In genomic region chr1:57137980-57138379, GRCh38 we compare ENCODE assay signal across 18 cellular contexts.
A peak's percentile ranks its signal among the peaks of the same experiment; 100 is the strongest.
DNase-seq lines count a peak whose midpoint lies in the region; ATAC-seq, FAIRE-seq and TF ChIP-seq lines count a peak whose summit lies in the region.
"Had no signal": no experiment of that assay in that cellular context is flagged by ENCODE, and none has a peak within 500 bp of the region (broad histone marks: within the 10 kb centered on the region; RNA-seq: fewer than 3 reads in every experiment).

No MANE protein-coding gene starts in this region.

- no peak for TF ChIP-seq CTCF in GM12878 (IDR thresholded peaks at IDR 0.05 in 2 of 3, conservative IDR thresholded peaks at IDR 0.05 in 1 of 3; ENCODE audit: control insufficient read depth in 2 of 3, extremely low read depth in 1 of 3, insufficient read depth in 1 of 3, low read depth in 3 of 3, low read length in 3 of 3)

- no peak overlapping the region for H2AFZ ChIP-seq in GM12878 (ENCODE audit: control insufficient read depth, low read depth, low read length)

- H3K27me3 ChIP-seq in GM12878 (replicated peaks in 1 of 2; ENCODE audit: control insufficient read depth in 2 of 2, insufficient read depth in 2 of 2, low read length in 1 of 2) = 0 out of 4 replicates have a peak, but pooled peaks cover 0 to under 1% of the 10 kb centered on the region in 2 experiments
- H3K27me3 ChIP-seq: adrenal gland, BE2C had no signal

- TF ChIP-seq POLR2A in GM12878 (IDR thresholded peaks at IDR 0.05; ENCODE audit: low read depth, low read length) = no peak

- H3K4me1 Mint-ChIP-seq in naive thymus-derived CD8-positive, alpha-beta T cell = no peaks in the 10 kb centered on the region
- H3K4me1 Mint-ChIP-seq: central memory CD8-positive, alpha-beta T cell had no signal

- H3K9me3 ChIP-seq in GM12878 (replicated peaks; ENCODE audit: control insufficient read depth, insufficient read depth, low read length) = no peaks in the 10 kb centered on the region
- H3K9me3 ChIP-seq: adrenal gland, BE2C, thoracic aorta had no signal

- no peaks in the 10 kb centered on the region for H3K36me3 ChIP-seq in GM12878 (ENCODE audit: control insufficient read depth in 2 of 2, insufficient read depth in 2 of 2, low read length in 1 of 2)
- H3K36me3 ChIP-seq: adrenal gland, BE2C, thoracic aorta had no signal

- no peak overlapping the region for H3K9ac ChIP-seq in GM12878 (ENCODE audit: control insufficient read depth, insufficient read depth, low read length)

- no peak overlapping the region for H3K4me2 ChIP-seq in GM12878 (ENCODE audit: control insufficient read depth, insufficient read depth)

- RAD21 ChIA-PET in GM12878 (lab: Charles Lee; ENCODE audit: unreplicated experiment) = no interaction called here

- CTCF ChIA-PET in GM12878 (lab: Yijun Ruan, JAX) = no interaction called here

- TF ChIP-seq EP300 in GM12878 (IDR thresholded peaks at IDR 0.05; ENCODE audit: borderline replicate concordance in 1 of 2, control insufficient read depth in 1 of 2, low read depth in 2 of 2, low read length in 2 of 2) = peak; percentile 71 to 82; a peak in 3 of 4 replicates

- DNase-seq in GM12878 (ENCODE audit: low read depth, low spot score) (peak; percentile 9), substantia nigra (lab: John Stamatoyannopoulos, UW) (no peak), iPS-NIHi11 (ENCODE audit: low spot score) (no peak)
- no peak for DNase-seq in stimulated activated CD4-positive, alpha-beta T cell treated with anti-CD3 and anti-CD28 coated beads, Interleukin-2, amount 100 ng/mL, for 48 hours
- no peak for DNase-seq in naive thymus-derived CD8-positive, alpha-beta T cell
- DNase-seq: adrenal gland; BE2C; effector memory CD4-positive, alpha-beta T cell; H7; hypothalamus; left cardiac atrium; NCI-H2171 treated with DMSO at 0.1 percent for 48 hours had no signal

- H3K4me1 ChIP-seq in GM12878 (ENCODE audit: control insufficient read depth, insufficient read depth, low read length) = no peaks in the 10 kb centered on the region
- H3K4me1 ChIP-seq: BE2C had no signal

- no peak for TF ChIP-seq RAD21 in GM12878 (IDR thresholded peaks at IDR 0.05; ENCODE audit: insufficient read depth, low read depth, low read length)

- no peaks in the 10 kb centered on the region for H4K20me1 ChIP-seq in GM12878 (ENCODE audit: control insufficient read depth, insufficient read depth)

- WGBS in GM12878 (ENCODE audit: insufficient coverage, insufficient replicate concordance, low lambda C conversion rate, missing lambda C conversion rate) = 3% methylated on average over 2 of the region's 2 CpGs

- H3K36me3 Mint-ChIP-seq in naive thymus-derived CD8-positive, alpha-beta T cell = no peaks in the 10 kb centered on the region

- H3K79me2 ChIP-seq in GM12878 (ENCODE audit: control insufficient read depth, insufficient read depth, low read length) = no peaks in the 10 kb centered on the region

- intact Hi-C loops in GM12878 (cut with micrococcal nuclease; ENCODE audit: unreplicated experiment) = loop anchor here (1.0 kb wide), 1 partner anchor 30 kb away; no protein-coding TSS in a partner anchor

- H3K27ac Mint-ChIP-seq in naive thymus-derived CD8-positive, alpha-beta T cell = no peak overlapping the region

- no peak overlapping the region for H3K4me3 ChIP-seq in GM12878
- H3K4me3 ChIP-seq: adrenal gland, thoracic aorta had no signal

- H3K9me3 Mint-ChIP-seq in naive thymus-derived CD8-positive, alpha-beta T cell = peaks cover 0 to 2% (median 0%) of the 10 kb centered on the region in 9 donors
- H3K9me3 Mint-ChIP-seq: central memory CD8-positive, alpha-beta T cell had no signal

- H3K27ac ChIP-seq in GM12878 (ENCODE audit: control insufficient read depth, insufficient read depth) = no peak overlapping the region
- no peak overlapping the region for H3K27ac ChIP-seq in substantia nigra (ENCODE audit: low read depth, low read length, poor library complexity, severe bottlenecking)
- H3K27ac ChIP-seq: adrenal gland, thoracic aorta, VCaP had no signal

- H3K4me3 Mint-ChIP-seq in naive thymus-derived CD8-positive, alpha-beta T cell = no peak overlapping the region
- H3K4me3 Mint-ChIP-seq: central memory CD8-positive, alpha-beta T cell had no signal

- POLR2A ChIA-PET in GM12878 (lab: Charles Lee) = interaction anchor here (1.2 kb wide), 1 partner anchor 66 kb away, joined by 4 read pairs; no protein-coding TSS in a partner anchor
- POLR2A ChIA-PET in naive thymus-derived CD8-positive, alpha-beta T cell (lab: Charles Lee) = no interaction called here

- SMC1A ChIA-PET in GM12878 (lab: Charles Lee; ENCODE audit: uncharacterized antibody, unreplicated experiment) = no interaction called here

- FAIRE-seq in GM12878 (lab: Jason Lieb, UNC) = no peak

- in situ Hi-C loops in GM12878 (cut with MboI) = no loop called here

- no TSS peak for BruUV-seq in GM12878 (replicated peaks; lab: Mats Ljungman, UMichigan)

- H3K27me3 Mint-ChIP-seq in naive thymus-derived CD8-positive, alpha-beta T cell = peaks cover 0 to 17% (median 2%) of the 10 kb centered on the region in 5 donors

- ATAC-seq in GM18870 (IDR thresholded peaks at IDR 0.05; ENCODE audit: unreplicated experiment) = peak; percentile 93
- ATAC-seq in GM21737 (IDR thresholded peaks at IDR 0.05; ENCODE audit: unreplicated experiment) = peak; percentile 59
- ATAC-seq in HG03103 (IDR thresholded peaks at IDR 0.05; ENCODE audit: low read depth, unreplicated experiment) = peak; percentile 86
- peak; percentile 94 for ATAC-seq in GM12878
- no peak for ATAC-seq in naive thymus-derived CD8-positive, alpha-beta T cell
- ATAC-seq: left cardiac atrium had no signal

TF ChIP-seq in GM12878, 131 proteins besides CTCF, POLR2A, EP300 and RAD21 (continues in another document):
- no peak for TF ChIP-seq IRF3 (IDR thresholded peaks at IDR 0.05)
- no peak for TF ChIP-seq ZNF217 (IDR thresholded peaks at IDR 0.05)
- no peak for TF ChIP-seq ZNF384 (IDR thresholded peaks at IDR 0.05; ENCODE audit: borderline replicate concordance, low read depth, low read length)
- TF ChIP-seq ASH2L (IDR thresholded peaks at IDR 0.05; ENCODE audit: borderline replicate concordance, low read depth) = no peak
- peak; percentile 45 for TF ChIP-seq ATF7 (IDR thresholded peaks at IDR 0.05; ENCODE audit: low read depth)
- TF ChIP-seq MAX (IDR thresholded peaks at IDR 0.05; ENCODE audit: low read depth, low read length) = no peak
- TF ChIP-seq IRF4 (IDR thresholded peaks at IDR 0.05; ENCODE audit: low read depth, low read length) = 0 out of 2 replicates have a peak, but pooled peaks have one; percentile 33
- no peak for TF ChIP-seq NR2C1 (IDR thresholded peaks at IDR 0.05)
- TF ChIP-seq SKIL (IDR thresholded peaks at IDR 0.05; ENCODE audit: low read depth, poor library complexity, severe bottlenecking) = peak; percentile 45
- TF ChIP-seq RAD51 (IDR thresholded peaks at IDR 0.05) = no peak
- TF ChIP-seq KLF5 (IDR thresholded peaks at IDR 0.05; ENCODE audit: partially characterized antibody) = no peak
- no peak for TF ChIP-seq CBFB (IDR thresholded peaks at IDR 0.05; ENCODE audit: low read depth)
- TF ChIP-seq NFIC (IDR thresholded peaks at IDR 0.05; ENCODE audit: low read depth, low read length) = no peak
- no peak for TF ChIP-seq NFYA (IDR thresholded peaks at IDR 0.05; ENCODE audit: borderline replicate concordance, low read depth, low read length)
- TF ChIP-seq TCF3 (IDR thresholded peaks at IDR 0.05; ENCODE audit: borderline replicate concordance, insufficient read depth, low read depth, low read length) = no peak
- TF ChIP-seq FOXM1 (IDR thresholded peaks at IDR 0.05; ENCODE audit: low read depth, low read length) = no peak
- TF ChIP-seq SIN3A (IDR thresholded peaks at IDR 0.05; ENCODE audit: low read depth, low read length) = no peak
- TF ChIP-seq SRF (IDR thresholded peaks at IDR 0.05; ENCODE audit: low read depth in 2 of 2, low read length in 2 of 2) = no peak
- TF ChIP-seq YBX1 (IDR thresholded peaks at IDR 0.05) = no peak
- no peak for TF ChIP-seq ATF2 (IDR thresholded peaks at IDR 0.05; ENCODE audit: low read length)

Comparison
In these comparisons a context has a peak if more than half of its experiments do, and no peak if none do; other contexts are left out.
1. ATAC-seq: peak in GM18870 (single experiment), GM21737 (single experiment), HG03103 (single experiment) and GM12878 (single experiment); none in naive thymus-derived CD8-positive, alpha-beta T cell (0 of 2).